In genomic region chr5:61177716-61178115, GRCh38 we compare ENCODE assay signal across 14 cellular contexts.
A peak's percentile ranks its signal among the peaks of the same experiment; 100 is the strongest.
DNase-seq lines count a peak whose midpoint lies in the region; ATAC-seq, FAIRE-seq and TF ChIP-seq lines count a peak whose summit lies in the region.
"Had no signal": no experiment of that assay in that cellular context is flagged by ENCODE, and none has a peak within 500 bp of the region (broad histone marks: within the 10 kb centered on the region; RNA-seq: fewer than 3 reads in every experiment).

No MANE protein-coding gene starts in this region.

- DNase-seq in GM18507 (ENCODE audit: extremely low spot score, insufficient read length, low read depth) (no peak), GM20000 (ENCODE audit: low spot score) (peak; percentile 50), RPMI8226 (peak; percentile 55), NCI-H2107 (lab: John Stamatoyannopoulos, UW) (no peak), KG1 (lab: John Stamatoyannopoulos, UW) (no peak), NCI-H146 treated with DMSO at 0.1 percent for 48 hours (lab: John Stamatoyannopoulos, UW; ENCODE audit: unreplicated experiment) (no peak)
- no peak for DNase-seq in NK-92 treated with Interleukin-12 subunit alpha and Interleukin-12 subunit beta, amount 100 ng/mL, for 24 hours (lab: John Stamatoyannopoulos, UW)
- DNase-seq: activated CD8-positive, alpha-beta memory T cell treated with anti-CD3 and anti-CD28 coated beads for 24 hours; CD4-positive, alpha-beta T cell; endodermal cell; NCI-H226; SK-N-SH; stimulated activated CD8-positive, alpha-beta memory T cell treated with anti-CD3 and anti-CD28 coated beads, Interleukin-4, amount 100 ng/mL, for 48 hours had no signal

- TF ChIP-seq CTCF in GM20000 (IDR thresholded peaks at IDR 0.05; ENCODE audit: extremely low read depth, missing control alignments), result no peak

- FAIRE-seq in GM18507 (lab: Jason Lieb, UNC), result peak; percentile 89

- peak; percentile 94 for ATAC-seq in HG03025 (IDR thresholded peaks at IDR 0.05; ENCODE audit: low FRiP score, unreplicated experiment)

Comparison
In these comparisons a context has a peak if more than half of its experiments do, and no peak if none do; other contexts are left out.
1. DNase-seq: peak in GM20000 (single experiment) and RPMI8226 (single experiment); none in GM18507 (single experiment), NCI-H2107 (single experiment), KG1 (single experiment), NCI-H146 treated with DMSO at 0.1 percent for 48 hours (single experiment) and NK-92 treated with Interleukin-12 subunit alpha and Interleukin-12 subunit beta, amount 100 ng/mL, for 24 hours (single experiment).